In the genomic region with DNA sequence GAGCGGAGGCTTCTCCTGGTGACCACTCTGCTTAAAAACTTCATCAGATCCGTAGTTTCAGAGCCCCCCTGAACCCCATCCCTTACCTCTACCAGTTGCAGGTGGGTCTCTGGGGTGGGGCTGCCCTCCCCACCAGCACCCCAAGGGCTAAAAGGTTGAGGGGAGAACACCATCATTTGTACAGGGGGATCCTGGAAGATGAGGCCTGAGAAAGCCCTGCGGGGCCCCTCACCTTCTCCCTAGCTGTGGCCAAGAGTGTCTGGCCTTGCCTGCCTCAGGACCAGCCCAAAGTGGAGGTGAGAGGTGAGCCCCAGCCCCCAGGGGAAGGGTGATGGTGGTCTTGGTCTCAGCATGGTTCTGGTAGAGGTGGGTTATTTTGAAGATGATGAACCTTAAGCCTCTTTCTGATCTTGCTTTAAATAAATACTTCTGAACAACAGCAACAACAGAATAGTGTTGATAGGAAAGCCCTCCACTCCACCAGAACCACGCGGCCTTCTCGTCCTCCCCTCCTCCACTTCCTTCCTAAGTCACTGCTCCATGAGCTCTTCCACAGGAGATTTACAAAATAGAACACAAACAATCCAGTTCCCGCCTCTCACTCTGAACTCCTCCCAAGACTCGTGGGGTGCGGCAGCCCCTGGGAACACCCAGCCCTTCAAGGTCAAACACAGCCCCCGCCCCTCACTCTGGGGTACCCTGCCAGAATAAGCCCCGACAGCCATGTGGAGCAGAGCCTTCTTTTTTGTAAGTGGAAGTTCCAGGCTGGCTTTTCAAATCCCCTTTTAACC, we compare ENCODE assay signal across 18 cellular contexts.
DNase-seq lines count a peak whose midpoint lies in the region; FAIRE-seq and TF ChIP-seq lines count a peak whose summit lies in the region.
"Had no signal": no experiment of that assay in that cellular context is flagged by ENCODE, and none has a peak within 500 bp of the region (broad histone marks: within the 10 kb centered on the region; RNA-seq: fewer than 3 reads in every experiment).

No MANE protein-coding gene starts in this region.

- no peak overlapping the region for H3K56ac ChIP-seq in H1 (replicated peaks; ENCODE audit: insufficient read length, low read depth, low read length)

- no peak for TF ChIP-seq RAD21 in H1 (IDR thresholded peaks at IDR 0.05 in 1 of 2, conservative IDR thresholded peaks at IDR 0.05 in 1 of 2; ENCODE audit: low read depth in 2 of 2, low read length in 2 of 2)

- intact Hi-C loops in sigmoid colon (cut with DNase I): no loop called here

- H2BK120ac ChIP-seq in H1 (replicated peaks; ENCODE audit: low read depth, low read length): no peak overlapping the region

- POLR2A ChIA-PET in H1 (lab: Charles Lee; ENCODE audit: partially characterized antibody): no interaction called here

- no peak overlapping the region for H3K4me3 Mint-ChIP-seq in HFFc6
- H3K4me3 Mint-ChIP-seq: dendritic cell treated with granulocyte-macrophage colony-stimulating factor and Interleukin-4, amounts not matched to agents 40 ng/mL and 50 ng/mL, for 4 days had no signal

- TF ChIP-seq EP300 in H1 (IDR thresholded peaks at IDR 0.05; ENCODE audit: borderline replicate concordance in 1 of 2, low read depth in 2 of 2, low read length in 2 of 2) (no peak), sigmoid colon (IDR thresholded peaks at IDR 0.05) (no peak)

- no peak overlapping the region for H2AFZ ChIP-seq in H1 (ENCODE audit: low read length)

- WGBS in H1 (ENCODE audit: extremely low coverage in 1 of 2, insufficient coverage in 1 of 2, insufficient read length in 1 of 2, insufficient replicate concordance in 2 of 2, low coverage in 1 of 2, low lambda C conversion rate in 2 of 2, missing lambda C conversion rate in 1 of 2), 2 experiments: 77% methylated on average over 11 of the region's 11 CpGs; no CpG with 5 or more reads in 1 of the 2 experiments
- WGBS in sigmoid colon, 2 donors: 28 to 45% methylated on average over 11 of the region's 11 CpGs

- no peaks in the 10 kb centered on the region for H3K9me3 Mint-ChIP-seq in HFFc6
- H3K9me3 Mint-ChIP-seq: dendritic cell treated with granulocyte-macrophage colony-stimulating factor and Interleukin-4, amounts not matched to agents 40 ng/mL and 50 ng/mL, for 4 days had no signal

- TF ChIP-seq POLR2A in H1 (IDR thresholded peaks at IDR 0.05; ENCODE audit: control extremely low read depth in 1 of 2, low read depth in 2 of 2, low read length in 2 of 2) (no peak), sigmoid colon (IDR thresholded peaks at IDR 0.05) (no peak)

- H2AK5ac ChIP-seq in H1 (ENCODE audit: low read depth, low read length): no peak overlapping the region; the same call in 1 of the 2 replicates

- H3K9ac ChIP-seq in H1 (replicated peaks in 1 of 4; ENCODE audit: extremely low read depth in 1 of 4, low read depth in 3 of 4, low read length in 3 of 4): no peak overlapping the region

- no peaks in the 10 kb centered on the region for H4K20me1 ChIP-seq in H1 (replicated peaks in 1 of 2; ENCODE audit: control insufficient read depth in 1 of 2, insufficient read depth in 2 of 2, low read length in 2 of 2)

- H3K23me2 ChIP-seq in H1 (ENCODE audit: low read depth, low read length): no peaks in the 10 kb centered on the region

- no peaks in the 10 kb centered on the region; a peak in 2 of 7 replicates for H3K27me3 ChIP-seq in H1 (replicated peaks in 1 of 4; ENCODE audit: control insufficient read depth in 3 of 4, extremely low read depth in 1 of 4, insufficient read depth in 3 of 4, low read length in 3 of 4)
- H3K27me3 ChIP-seq in sigmoid colon: no peaks in the 10 kb centered on the region
- H3K27me3 ChIP-seq: ascending aorta, SJCRH30 had no signal

- H3K27ac Mint-ChIP-seq in HFFc6: peak overlapping the region; percentile 39; the same call in 1 of the 2 replicates
- H3K27ac Mint-ChIP-seq: dendritic cell treated with granulocyte-macrophage colony-stimulating factor and Interleukin-4, amounts not matched to agents 40 ng/mL and 50 ng/mL, for 4 days had no signal

- H3K18ac ChIP-seq in H1 (ENCODE audit: extremely low read depth, low read length): 0 out of 2 replicates have a peak overlapping the region, but pooled peaks have one; percentile 35

- H2BK12ac ChIP-seq in H1 (ENCODE audit: low read depth, low read length): peak overlapping the region; percentile 52; the same call in 1 of the 2 replicates

- no peak overlapping the region for H4K5ac ChIP-seq in H1 (ENCODE audit: insufficient read length, low read depth, low read length)

- H3K27me3 Mint-ChIP-seq in HFFc6 (ENCODE audit: insufficient read depth): peaks cover 4% of the 10 kb centered on the region
- H3K27me3 Mint-ChIP-seq: dendritic cell treated with granulocyte-macrophage colony-stimulating factor and Interleukin-4, amounts not matched to agents 40 ng/mL and 50 ng/mL, for 4 days had no signal

- DNase-seq in HFFc6 (no peak), H1 (ENCODE audit: low read depth in 1 of 2, low spot score in 2 of 2) (peak in 1 of 2 experiments; percentile 41), left kidney (ENCODE audit: low read depth, low spot score) (peak; percentile 62), sigmoid colon (peak; percentile 55), HuH-7.5 (ENCODE audit: low spot score) (no peak), activated gamma-delta T cell (lab: John Stamatoyannopoulos, UW) (no peak), NCI-H2227 (lab: John Stamatoyannopoulos, UW; ENCODE audit: unreplicated experiment) (no peak)
- no peak for DNase-seq in stimulated activated CD8-positive, alpha-beta memory T cell treated with anti-CD3 and anti-CD28 coated beads, Interleukin-4, amount 100 ng/mL, for 48 hours
- DNase-seq: activated CD4-positive, alpha-beta T cell treated with anti-CD3 and anti-CD28 coated beads, Interleukin-2, amount 50 U/mL, for 48 hours; foreskin fibroblast; NCI-H2227 treated with DMSO at 0.1 percent for 48 hours; retina; SJCRH30; stimulated activated naive CD8-positive, alpha-beta T cell treated with anti-CD3 and anti-CD28 coated beads, Interleukin-15, Interleukin-2, amounts not matched to agents 100 U/mL and 50 U/mL, for 24 hours; T1000 had no signal

- H4K91ac ChIP-seq in H1 (replicated peaks; ENCODE audit: insufficient read length, low read length): no peak overlapping the region

- H3K27ac ChIP-seq in H1 (ENCODE audit: low read depth, low read length): no peak overlapping the region
- H3K27ac ChIP-seq in sigmoid colon: peak overlapping the region in 1 of 4 donors; percentile 31
- H3K27ac ChIP-seq: ascending aorta, SJCRH30 had no signal

- peak overlapping the region; percentile 36; the same call in 1 of the 2 replicates for H2BK5ac ChIP-seq in H1 (ENCODE audit: low read depth, low read length)

- H3K36me3 ChIP-seq in H1 (ENCODE audit: control insufficient read depth in 2 of 4, insufficient read depth in 4 of 4, low read length in 3 of 4) (no peaks in the 10 kb centered on the region), sigmoid colon (peaks cover 3 to 42% (median 8%) of the 10 kb centered on the region in 4 donors)
- H3K36me3 ChIP-seq: SJCRH30 had no signal

- H3K23ac ChIP-seq in H1 (ENCODE audit: insufficient read length): no peak overlapping the region

- H3K4ac ChIP-seq in H1 (replicated peaks; ENCODE audit: insufficient read length, low read depth, low read length): no peak overlapping the region

- H2BK20ac ChIP-seq in H1 (ENCODE audit: low read length): no peak overlapping the region

- CTCF ChIA-PET in H1 (lab: Charles Lee; ENCODE audit: partially characterized antibody): interaction anchor here (0.9 to 2.0 kb wide), 3 partner anchors 14 to 55 kb away, joined by 3 to 5 read pairs (median 4); no protein-coding TSS in a partner anchor

- H3K4me2 ChIP-seq in H1 (ENCODE audit: insufficient read depth in 1 of 2, low read depth in 2 of 2, low read length in 2 of 2): no peak overlapping the region

- FAIRE-seq in H1 (lab: Jason Lieb, UNC): no peak
- FAIRE-seq: D721Med had no signal

- peaks cover 74% of the 10 kb centered on the region for H3K4me1 Mint-ChIP-seq in HFFc6 (ENCODE audit: low read depth)

- no peaks in the 10 kb centered on the region for H3K79me2 ChIP-seq in H1 (ENCODE audit: control insufficient read depth in 1 of 2, insufficient read depth in 2 of 2, low read length in 2 of 2)

- H4K8ac ChIP-seq in H1 (ENCODE audit: extremely low read depth, insufficient read depth, low read length): no peak overlapping the region

- peaks cover 46% of the 10 kb centered on the region for H3K36me3 Mint-ChIP-seq in HFFc6 (ENCODE audit: low read depth)

- H3K9me3 ChIP-seq in H1 (ENCODE audit: insufficient read depth in 2 of 2, low read depth in 1 of 2, low read length in 1 of 2) (no peaks in the 10 kb centered on the region), sigmoid colon (no peaks in the 10 kb centered on the region)
- H3K9me3 ChIP-seq: ascending aorta, SJCRH30 had no signal

- H3K14ac ChIP-seq in H1 (ENCODE audit: insufficient read length): no peak overlapping the region

- H3K4me3 ChIP-seq in H1 (ENCODE audit: extremely low read depth in 1 of 4, insufficient read depth in 2 of 4, low read depth in 3 of 4, low read length in 4 of 4) (no peak overlapping the region), sigmoid colon (no peak overlapping the region)
- H3K4me3 ChIP-seq: ascending aorta, SJCRH30 had no signal

- no peak for TF ChIP-seq CTCF in HFFc6 (IDR thresholded peaks at IDR 0.05)
- TF ChIP-seq CTCF in H1 (IDR thresholded peaks at IDR 0.05; ENCODE audit: control extremely low read depth in 1 of 3, insufficient read depth in 1 of 3, low read depth in 1 of 3, low read length in 3 of 3): no peak
- no peak for TF ChIP-seq CTCF in sigmoid colon (IDR thresholded peaks at IDR 0.05)

- no peak overlapping the region for H2BK15ac ChIP-seq in H1 (ENCODE audit: low read length)

- peaks cover 22 to 38% (median 33%) of the 10 kb centered on the region in 4 experiments for H3K4me1 ChIP-seq in H1 (replicated peaks in 1 of 4; ENCODE audit: control insufficient read depth in 3 of 4, insufficient read depth in 4 of 4, low read length in 3 of 4)
- peaks cover 0 to 5% (median 0%) of the 10 kb centered on the region in 4 donors for H3K4me1 ChIP-seq in sigmoid colon
- H3K4me1 ChIP-seq: ascending aorta had no signal

- H3K79me1 ChIP-seq in H1 (ENCODE audit: low read depth, low read length): no peaks in the 10 kb centered on the region

TF ChIP-seq in H1, 55 proteins besides CTCF, POLR2A, EP300 and RAD21 (continues in another document):
- TF ChIP-seq SRF (IDR thresholded peaks at IDR 0.05; ENCODE audit: low read depth, low read length): no peak
- no peak for TF ChIP-seq JUN (IDR thresholded peaks at IDR 0.05; ENCODE audit: low read depth, low read length)
- TF ChIP-seq, protein P1, sequence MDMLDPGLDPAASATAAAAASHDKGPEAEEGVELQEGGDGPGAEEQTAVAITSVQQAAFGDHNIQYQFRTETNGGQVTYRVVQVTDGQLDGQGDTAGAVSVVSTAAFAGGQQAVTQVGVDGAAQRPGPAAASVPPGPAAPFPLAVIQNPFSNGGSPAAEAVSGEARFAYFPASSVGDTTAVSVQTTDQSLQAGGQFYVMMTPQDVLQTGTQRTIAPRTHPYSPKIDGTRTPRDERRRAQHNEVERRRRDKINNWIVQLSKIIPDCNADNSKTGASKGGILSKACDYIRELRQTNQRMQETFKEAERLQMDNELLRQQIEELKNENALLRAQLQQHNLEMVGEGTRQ (IDR thresholded peaks at IDR 0.05; ENCODE audit: low read length): no peak
- TF ChIP-seq, protein P2, sequence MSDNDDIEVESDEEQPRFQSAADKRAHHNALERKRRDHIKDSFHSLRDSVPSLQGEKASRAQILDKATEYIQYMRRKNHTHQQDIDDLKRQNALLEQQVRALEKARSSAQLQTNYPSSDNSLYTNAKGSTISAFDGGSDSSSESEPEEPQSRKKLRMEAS (IDR thresholded peaks at IDR 0.05): no peak

Comparison
In these comparisons a context has a peak if more than half of its experiments do, and no peak if none do; other contexts are left out.
1. DNase-seq: peak in left kidney (single experiment) and sigmoid colon (single experiment); none in HFFc6 (single experiment), stimulated activated CD8-positive, alpha-beta memory T cell treated with anti-CD3 and anti-CD28 coated beads, Interleukin-4, amount 100 ng/mL, for 48 hours (single experiment), HuH-7.5 (single experiment), activated gamma-delta T cell (single experiment) and NCI-H2227 (single experiment).